9 cellular contexts compared by ENCODE assay signal in the genomic region with DNA sequence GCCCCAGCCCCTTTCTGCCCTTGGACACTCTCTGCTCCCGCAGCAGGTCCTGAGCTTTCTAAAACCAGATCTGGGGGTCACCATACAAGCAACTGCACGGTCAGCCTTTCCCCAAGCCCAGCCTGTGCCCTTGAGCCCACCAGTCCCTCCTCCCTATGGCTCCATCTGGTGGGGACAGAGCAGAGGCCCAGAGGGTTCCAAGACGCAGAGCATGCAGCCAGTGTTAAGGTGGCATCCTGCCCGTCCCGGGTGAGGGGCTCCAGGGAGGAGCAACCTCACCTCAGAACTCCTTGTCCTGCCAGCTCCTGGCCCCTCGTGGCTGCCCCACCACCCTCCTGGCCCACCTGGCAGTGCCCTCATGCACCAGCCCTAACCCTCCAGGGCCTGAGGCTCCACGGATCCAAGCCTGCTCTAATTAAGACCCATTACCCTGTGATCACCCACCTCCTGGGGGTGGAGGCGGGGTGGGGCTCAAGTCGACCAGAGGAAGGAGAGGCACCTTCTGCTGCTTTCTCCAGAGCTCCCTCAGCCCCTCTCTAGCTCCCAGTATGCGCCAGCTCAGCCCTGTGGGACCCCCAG. TPM values are rescaled to one million over a fixed set of nuclear protein-coding genes. Genes with fewer than 3 reads are reported as not detected.
DNase-seq lines count a peak whose midpoint lies in the region; ATAC-seq and TF ChIP-seq lines count a peak whose summit lies in the region.
"Had no signal": no experiment of that assay in that cellular context is flagged by ENCODE, and none has a peak within 500 bp of the region (broad histone marks: within the 10 kb centered on the region; RNA-seq: fewer than 3 reads in every experiment).

No MANE protein-coding gene starts in this region.

- H3K4me1 ChIP-seq in cardiac muscle cell (ENCODE audit: low read depth) = no peaks in the 10 kb centered on the region
- H3K4me1 ChIP-seq in aorta (ENCODE audit: control insufficient read depth in 1 of 2, insufficient read depth in 2 of 2, low read length in 2 of 2) = no peaks in the 10 kb centered on the region

- TF ChIP-seq CTCF in GM20000 (IDR thresholded peaks at IDR 0.05; ENCODE audit: extremely low read depth, missing control alignments) = peak; percentile 8
- TF ChIP-seq CTCF in cardiac muscle cell (IDR thresholded peaks at IDR 0.05; ENCODE audit: low read depth, low read length) = peak; percentile 44
- no peak for TF ChIP-seq CTCF in mesothelial cell of epicardium (IDR thresholded peaks at IDR 0.05; ENCODE audit: unreplicated experiment)

- H3K27ac Mint-ChIP-seq in mesothelial cell of epicardium = no peak overlapping the region

- in situ Hi-C loops in ACHN (cut with HindIII; ENCODE audit: low pct_ligation_motif_present, low pct_unique_long_range_greater_than_20kb, low sequenced_read_pairs) (no loop called here), SK-MEL-5 (cut with HindIII; ENCODE audit: low pct_unique_long_range_greater_than_20kb, low sequenced_read_pairs) (no loop called here)

- no peaks in the 10 kb centered on the region for H3K9me3 ChIP-seq in cardiac muscle cell (ENCODE audit: low read depth)
- H3K9me3 ChIP-seq in aorta (ENCODE audit: control insufficient read depth, low read length) = no peaks in the 10 kb centered on the region

- H3K9me3 Mint-ChIP-seq in mesothelial cell of epicardium = no peaks in the 10 kb centered on the region

- intact Hi-C loops in aorta (cut with DNase I) = no loop called here

- no peaks in the 10 kb centered on the region for H3K36me3 Mint-ChIP-seq in mesothelial cell of epicardium

- DNase-seq in ACHN = peak; percentile 30
- no peak for DNase-seq in GM20000 (ENCODE audit: low spot score)
- DNase-seq in SK-MEL-5 (ENCODE audit: low read depth, low spot score) = peak; percentile 36
- peak in 1 of 2 donors; percentile 65 for DNase-seq in cardiac muscle cell (ENCODE audit: low read depth in 1 of 2, low spot score in 1 of 2)
- DNase-seq in aorta = no peak
- DNase-seq in GM19240 (ENCODE audit: insufficient read length, low spot score) = no peak
- no peak for DNase-seq in mesothelial cell of epicardium (ENCODE audit: low spot score in 2 of 2, unreplicated experiment in 2 of 2)
- DNase-seq: activated CD4-positive, CD25-positive, alpha-beta regulatory T cell treated with anti-CD3 and anti-CD28 coated beads, Interleukin-2, amount 50 U/mL, for 72 hours had no signal

- WGBS in aorta, 2 donors = 53 to 54% methylated on average over 9 to 10 of the region's 10 CpGs

- H3K27me3 Mint-ChIP-seq in mesothelial cell of epicardium (ENCODE audit: low read depth) = peaks cover 33% of the 10 kb centered on the region

- no peak overlapping the region for H3K4me3 Mint-ChIP-seq in mesothelial cell of epicardium

- H3K4me1 Mint-ChIP-seq in mesothelial cell of epicardium = no peaks in the 10 kb centered on the region

- no peak overlapping the region for H3K4me3 ChIP-seq in cardiac muscle cell
- no peak overlapping the region for H3K4me3 ChIP-seq in aorta (ENCODE audit: low read length in 2 of 2)

- no peak for ATAC-seq in aorta (ENCODE audit: low FRiP score)
- no peak for ATAC-seq in HG03457 (IDR thresholded peaks at IDR 0.05; ENCODE audit: unreplicated experiment)

- H3K36me3 ChIP-seq in cardiac muscle cell (no peaks in the 10 kb centered on the region), aorta (ENCODE audit: control insufficient read depth in 1 of 2, insufficient read depth in 2 of 2, low read length in 1 of 2) (no peaks in the 10 kb centered on the region)

- H3K27me3 ChIP-seq in cardiac muscle cell = peaks cover 40% of the 10 kb centered on the region
- no peaks in the 10 kb centered on the region for H3K27me3 ChIP-seq in aorta (ENCODE audit: control insufficient read depth in 1 of 2, insufficient read depth in 2 of 2, low read length in 1 of 2)

- no peak overlapping the region for H3K27ac ChIP-seq in cardiac muscle cell
- H3K27ac ChIP-seq in aorta (ENCODE audit: low read depth in 1 of 2, low read length in 2 of 2) = no peak overlapping the region

RNA-seq across cellular contexts. Expression of a gene that starts 8.5 kb away (rescaled TPM):
- 0.08 and 0.13 TPM in 2 replicates for total RNA-seq in SK-MEL-5 (2014; rRNA removed; shearing (Covaris generic))
- polyA plus RNA-seq in SK-MEL-5 (2015; cell fraction: cytosol; rRNA removed) = 2.0 TPM in 1 of 2 replicates, not detected in the other
- 0.28 and 0.33 TPM in 2 replicates for polyA plus RNA-seq in SK-MEL-5 (2015; cell fraction: nucleus; rRNA removed)
- total RNA-seq in cardiac muscle cell = 0.11 and 0.24 TPM in 2 replicates
- 0.11 TPM in 1 of 2 replicates, not detected in the other for polyA plus RNA-seq in cardiac muscle cell
- total RNA-seq in aorta = 1 to 10 TPM in 1 of 2 donors, under 1 TPM in 1; 0.24 to 2.5 TPM
- polyA plus RNA-seq in aorta = under 1 TPM; 0.25 to 0.38 TPM
- 4.8 to 4.9 TPM (median 4.9 TPM) in 3 replicates for total RNA-seq in mesothelial cell of epicardium

RNA-seq across cellular contexts. Expression of a gene that starts 27.8 kb away (rescaled TPM):
- total RNA-seq in SK-MEL-5 (2014; rRNA removed; shearing (Covaris generic)) = 222 and 233 TPM in 2 replicates
- 181 and 197 TPM in 2 replicates for polyA plus RNA-seq in SK-MEL-5 (2015; cell fraction: cytosol; rRNA removed)
- 124 and 157 TPM in 2 replicates for polyA plus RNA-seq in SK-MEL-5 (2015; cell fraction: nucleus; rRNA removed)
- 101 and 132 TPM in 2 replicates for total RNA-seq in cardiac muscle cell
- polyA plus RNA-seq in cardiac muscle cell = 123 and 130 TPM in 2 replicates
- 100 to 1,000 TPM; 309 to 335 TPM for total RNA-seq in aorta
- 100 to 1,000 TPM; 370 to 547 TPM for polyA plus RNA-seq in aorta
- total RNA-seq in mesothelial cell of epicardium = 411 to 435 TPM (median 426 TPM) in 3 replicates

RNA-seq across cellular contexts. Expression of a gene that starts 34.3 kb away (rescaled TPM):
- total RNA-seq in SK-MEL-5 (2014; rRNA removed; shearing (Covaris generic)) = 1.5 and 2.9 TPM in 2 replicates
- polyA plus RNA-seq in SK-MEL-5 (2015; cell fraction: cytosol; rRNA removed) = 1.2 and 2.0 TPM in 2 replicates
- polyA plus RNA-seq in SK-MEL-5 (2015; cell fraction: nucleus; rRNA removed) = 22.0 and 121 TPM in 2 replicates
- 198 and 273 TPM in 2 replicates for total RNA-seq in cardiac muscle cell
- polyA plus RNA-seq in cardiac muscle cell = 166 and 180 TPM in 2 replicates
- 10 to 100 TPM; 13.2 to 31.4 TPM for total RNA-seq in aorta
- 10 to 100 TPM in 1 of 2 donors, 1 to 10 TPM in 1; 1.5 to 15.8 TPM for polyA plus RNA-seq in aorta
- total RNA-seq in mesothelial cell of epicardium = 467 to 481 TPM (median 477 TPM) in 3 replicates

Comparison
In these comparisons a context has a peak if more than half of its experiments do, and no peak if none do; other contexts are left out.
1. DNase-seq: peak in ACHN (single experiment) and SK-MEL-5 (single experiment); none in GM20000 (single experiment), aorta (0 of 2), GM19240 (single experiment) and mesothelial cell of epicardium (0 of 2).